ENCODE assay signal across 13 cellular contexts in genomic region chr6:25485820-25486559, GRCh38.
DNase-seq lines count a peak whose midpoint lies in the region; ATAC-seq and TF ChIP-seq lines count a peak whose summit lies in the region.
"Had no signal": no experiment of that assay in that cellular context is flagged by ENCODE, and none has a peak within 500 bp of the region (broad histone marks: within the 10 kb centered on the region; RNA-seq: fewer than 3 reads in every experiment).

No MANE protein-coding gene starts in this region.

- peaks cover 6 to 9% (median 7%) of the 10 kb centered on the region in 3 donors for H3K4me1 Mint-ChIP-seq in T-cell

- H3K36me3 ChIP-seq in thyroid gland: no peaks in the 10 kb centered on the region
- H3K36me3 ChIP-seq: breast epithelium, right lobe of liver had no signal

- H3K4me1 ChIP-seq in thyroid gland: peaks cover 3 to 9% of the 10 kb centered on the region in 2 donors
- H3K4me1 ChIP-seq: breast epithelium, foreskin keratinocyte, right lobe of liver had no signal

- no peak overlapping the region for H3K27ac ChIP-seq in thyroid gland
- H3K27ac ChIP-seq: 22Rv1, breast epithelium, foreskin keratinocyte, right lobe of liver had no signal

- H3K27me3 ChIP-seq in thyroid gland: no peaks in the 10 kb centered on the region
- H3K27me3 ChIP-seq: breast epithelium, foreskin keratinocyte, right lobe of liver had no signal

- DNase-seq in DMS53 (lab: John Stamatoyannopoulos, UW) (peak; percentile 24), DMS53 treated with DMSO at 0.1 percent for 48 hours (lab: John Stamatoyannopoulos, UW; ENCODE audit: unreplicated experiment) (no peak), NCI-H748 treated with DMSO at 0.1 percent for 48 hours (lab: John Stamatoyannopoulos, UW) (peak; percentile 91), fibroblast of pulmonary artery (ENCODE audit: low read depth) (peak; percentile 26), thyroid gland (peak; percentile 37 to 39), T-cell (no peak)
- DNase-seq in activated naive CD4-positive, alpha-beta T cell (lab: John Stamatoyannopoulos, UW): no peak
- DNase-seq: activated T-cell treated with anti-CD3 and anti-CD28 coated beads, Interleukin-2, amount 50 U/mL, for 24 hours; foreskin keratinocyte had no signal

- no peak overlapping the region for H3K4me3 Mint-ChIP-seq in T-cell
- H3K4me3 Mint-ChIP-seq: activated T-cell treated with anti-CD3 and anti-CD28 coated beads, Interleukin-2, amount 50 U/mL, for 24 hours had no signal

- no peaks in the 10 kb centered on the region for H3K9me3 Mint-ChIP-seq in T-cell
- H3K9me3 Mint-ChIP-seq: activated T-cell treated with anti-CD3 and anti-CD28 coated beads, Interleukin-2, amount 50 U/mL, for 24 hours had no signal

- no peak for TF ChIP-seq POLR2A in thyroid gland (IDR thresholded peaks at IDR 0.05)

- ATAC-seq in HG03342 (IDR thresholded peaks at IDR 0.05; ENCODE audit: unreplicated experiment) (no peak), T-cell (replicated peaks in 1 of 4) (no peak)
- ATAC-seq: foreskin keratinocyte, right lobe of liver had no signal

- POLR2A ChIA-PET in T-cell (lab: Charles Lee): interaction anchor here (0.6 to 0.7 kb wide), 2 partner anchors 220 to 230 kb away, joined by 3 to 4 read pairs; no protein-coding TSS in a partner anchor

- H3K27me3 Mint-ChIP-seq in T-cell: no peaks in the 10 kb centered on the region
- H3K27me3 Mint-ChIP-seq: activated T-cell treated with anti-CD3 and anti-CD28 coated beads, Interleukin-2, amount 50 U/mL, for 24 hours had no signal

- 56 to 63% methylated on average over 8 of the region's 8 CpGs for WGBS in thyroid gland, 2 donors

- no peak overlapping the region for H3K4me3 ChIP-seq in fibroblast of pulmonary artery (replicated peaks; ENCODE audit: low read depth, low read length)
- no peak overlapping the region for H3K4me3 ChIP-seq in thyroid gland (replicated peaks in 1 of 3)
- H3K4me3 ChIP-seq: breast epithelium, right lobe of liver had no signal

- H3K9me3 ChIP-seq in thyroid gland: no peaks in the 10 kb centered on the region
- H3K9me3 ChIP-seq: breast epithelium, right lobe of liver had no signal

- H3K36me3 Mint-ChIP-seq in T-cell: peaks cover 23% of the 10 kb centered on the region

- CTCF ChIA-PET in T-cell (lab: Charles Lee): interaction anchor here (0.6 to 3.6 kb wide), 3 partner anchors 125 to 220 kb away, joined by 3 to 19 read pairs (median 3); no protein-coding TSS in a partner anchor

- TF ChIP-seq CTCF in fibroblast of pulmonary artery (IDR thresholded peaks at IDR 0.05; ENCODE audit: low read length, missing control alignments) (no peak), thyroid gland (IDR thresholded peaks at IDR 0.05) (no peak)

- no peak overlapping the region for H3K27ac Mint-ChIP-seq in T-cell
- H3K27ac Mint-ChIP-seq: activated T-cell treated with anti-CD3 and anti-CD28 coated beads, Interleukin-2, amount 50 U/mL, for 24 hours had no signal

- intact Hi-C loops in thyroid gland (cut with DNase I): loop anchor here (5.0 kb wide), 1 partner anchor 209 kb away; the partner anchor contains the start of gene CARMIL1

Comparison
In these comparisons a context has a peak if more than half of its experiments do, and no peak if none do; other contexts are left out.
1. DNase-seq: peak in DMS53 (single experiment), NCI-H748 treated with DMSO at 0.1 percent for 48 hours (single experiment), fibroblast of pulmonary artery (single experiment) and thyroid gland (2 of 2); none in DMS53 treated with DMSO at 0.1 percent for 48 hours (single experiment), activated naive CD4-positive, alpha-beta T cell (0 of 4) and T-cell (0 of 34).